Comparison of ENCODE assay signal across 17 cellular contexts in the genomic region with DNA sequence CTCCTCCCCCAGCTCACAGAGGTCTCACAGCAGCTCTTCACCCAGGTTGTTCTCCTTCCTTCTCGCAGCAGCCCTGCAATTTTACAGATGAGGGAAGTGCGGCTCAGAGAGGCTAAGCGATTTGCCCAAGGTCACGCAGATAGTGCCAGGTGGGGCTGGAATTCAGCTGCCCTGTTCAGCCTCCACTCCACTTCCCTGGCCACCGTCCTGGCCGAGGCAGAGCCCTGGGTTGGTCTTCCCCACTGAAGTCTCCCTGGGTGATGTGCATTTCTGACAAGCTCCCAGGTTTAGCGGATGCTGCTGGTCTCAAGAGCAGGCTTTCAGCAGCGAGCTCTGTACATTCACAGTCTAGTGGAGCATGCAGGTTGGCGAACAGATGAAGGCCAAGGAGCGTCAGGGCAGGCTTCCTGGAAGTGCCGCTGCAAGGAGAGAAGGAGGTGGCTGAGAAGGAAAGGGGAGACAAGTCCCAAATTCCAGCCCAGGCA. TPM values are rescaled to one million over a fixed set of nuclear protein-coding genes. Genes with fewer than 3 reads are reported as not detected.
"Had no signal": no experiment of that assay in that cellular context is flagged by ENCODE, and none has a peak within 500 bp of the region (broad histone marks: within the 10 kb centered on the region; RNA-seq: fewer than 3 reads in every experiment).

No MANE protein-coding gene starts in this region.

- H3K4me1 Mint-ChIP-seq: immature natural killer cell; naive thymus-derived CD8-positive, alpha-beta T cell; stimulated activated memory B cell treated with anti-CD40 and anti-IgM and Interleukin-4, amounts not matched to agents 10 μg/mL and 1 μg/mL and 100 μg/mL, for 72 hours had no signal

- H3K9me3 Mint-ChIP-seq: dendritic cell treated with granulocyte-macrophage colony-stimulating factor and Interleukin-4, amounts not matched to agents 40 ng/mL and 50 ng/mL, for 4 days; effector memory CD8-positive, alpha-beta T cell; immature natural killer cell; stimulated activated memory B cell treated with anti-CD40 and anti-IgM and Interleukin-4, amounts not matched to agents 10 μg/mL and 1 μg/mL and 100 μg/mL, for 72 hours; stimulated activated naive CD8-positive, alpha-beta T cell treated with anti-CD3 and anti-CD28 coated beads, Interleukin-15, Interleukin-2, amounts not matched to agents 100 ng/mL and 50 ng/mL, for 24 hours had no signal

- H3K4me3 Mint-ChIP-seq: dendritic cell treated with granulocyte-macrophage colony-stimulating factor and Interleukin-4, amounts not matched to agents 40 ng/mL and 50 ng/mL, for 4 days; effector memory CD8-positive, alpha-beta T cell; immature natural killer cell; naive thymus-derived CD8-positive, alpha-beta T cell; stimulated activated memory B cell treated with anti-CD40 and anti-IgM and Interleukin-4, amounts not matched to agents 10 μg/mL and 1 μg/mL and 100 μg/mL, for 72 hours; stimulated activated naive CD8-positive, alpha-beta T cell treated with anti-CD3 and anti-CD28 coated beads, Interleukin-15, Interleukin-2, amounts not matched to agents 100 ng/mL and 50 ng/mL, for 24 hours had no signal

- H3K27ac Mint-ChIP-seq: dendritic cell treated with granulocyte-macrophage colony-stimulating factor and Interleukin-4, amounts not matched to agents 40 ng/mL and 50 ng/mL, for 4 days; effector memory CD8-positive, alpha-beta T cell; immature natural killer cell; stimulated activated memory B cell treated with anti-CD40 and anti-IgM and Interleukin-4, amounts not matched to agents 10 μg/mL and 1 μg/mL and 100 μg/mL, for 72 hours; stimulated activated naive CD8-positive, alpha-beta T cell treated with anti-CD3 and anti-CD28 coated beads, Interleukin-15, Interleukin-2, amounts not matched to agents 100 ng/mL and 50 ng/mL, for 24 hours had no signal

- H3K36me3 Mint-ChIP-seq: immature natural killer cell; naive thymus-derived CD8-positive, alpha-beta T cell; stimulated activated memory B cell treated with anti-CD40 and anti-IgM and Interleukin-4, amounts not matched to agents 10 μg/mL and 1 μg/mL and 100 μg/mL, for 72 hours had no signal

- DNase-seq: effector memory CD8-positive, alpha-beta T cell; esophagus squamous epithelium; foreskin keratinocyte; immature natural killer cell; mesendoderm; naive thymus-derived CD8-positive, alpha-beta T cell; right cardiac atrium; stimulated activated CD4-positive, alpha-beta T cell treated with anti-CD3 and anti-CD28 coated beads, Interleukin-4, amount 100 ng/mL, for 1 hour; stimulated activated CD8-positive, alpha-beta memory T cell treated with anti-CD3 and anti-CD28 coated beads, Interleukin-4, amount 100 ng/mL, for 48 hours; testis; upper lobe of right lung had no signal

- H3K4me3 ChIP-seq: esophagus squamous epithelium, smooth muscle cell, testis, tibial nerve, upper lobe of right lung, vagina had no signal

- ATAC-seq: effector memory CD8-positive, alpha-beta T cell; foreskin keratinocyte; naive thymus-derived CD8-positive, alpha-beta T cell; right cardiac atrium; stimulated activated memory B cell treated with anti-CD40 and anti-IgM and Interleukin-4, amounts not matched to agents 10 μg/mL and 1 μg/mL and 100 μg/mL, for 72 hours; upper lobe of right lung had no signal

RNA-seq across cellular contexts. Expression of a gene that starts 28.9 kb away (rescaled TPM):
- total RNA-seq: naive thymus-derived CD8-positive, alpha-beta T cell had no signal
